ENCODE assay signal across 18 cellular contexts in genomic region chr2:216562689-216563435, GRCh38.
DNase-seq lines count a peak whose midpoint lies in the region; ATAC-seq, FAIRE-seq and TF ChIP-seq lines count a peak whose summit lies in the region.
"Had no signal": no experiment of that assay in that cellular context is flagged by ENCODE, and none has a peak within 500 bp of the region (broad histone marks: within the 10 kb centered on the region; RNA-seq: fewer than 3 reads in every experiment).

No MANE protein-coding gene starts in this region.

- H3K27me3 ChIP-seq in H9 (ENCODE audit: insufficient read depth, low read length) (no peaks in the 10 kb centered on the region), brain microvascular endothelial cell (replicated peaks) (no peaks in the 10 kb centered on the region), foreskin keratinocyte (peaks cover 3% of the 10 kb centered on the region), neural progenitor cell (no peaks in the 10 kb centered on the region), pancreas (no peaks in the 10 kb centered on the region)

- H3K9me3 Mint-ChIP-seq in H9 (peaks cover 2 to 4% of the 10 kb centered on the region in 2 experiments; a peak in 2 of 5 replicates), neural progenitor cell (peaks cover 19% of the 10 kb centered on the region)
- no peaks in the 10 kb centered on the region for H3K9me3 Mint-ChIP-seq in activated T-helper 17 cell treated with anti-CD3 and anti-CD28 coated beads, Interleukin-2, amount 50 U/mL, for 72 hours

- no peak overlapping the region for H3K4ac ChIP-seq in H9 (ENCODE audit: low read depth, low read length)

- intact Hi-C loops in pancreas (cut with DNase I): no loop called here

- DNase-seq in H9 (peak; percentile 50), brain microvascular endothelial cell (no peak), foreskin keratinocyte (peak in 1 of 2 donors; percentile 75), neural progenitor cell (ENCODE audit: low spot score) (no peak), OCI-M1 (lab: John Stamatoyannopoulos, UW) (no peak), pancreas (no peak)
- no peak for DNase-seq in NK-92 treated with Interleukin-12 subunit alpha and Interleukin-12 subunit beta, amount 100 ng/mL, for 24 hours (lab: John Stamatoyannopoulos, UW)
- DNase-seq: DMS79, Kasumi-1, NCI-H1417, NCI-H1930, NCI-H510A had no signal

- no CpG with 5 or more reads among the region's 13 CpGs for WGBS in H9 (ENCODE audit: extremely low coverage, insufficient read length, low lambda C conversion rate)
- WGBS in pancreas, 2 donors: 86 to 87% methylated on average over 13 of the region's 13 CpGs

- no peak overlapping the region for H3K23ac ChIP-seq in H9 (ENCODE audit: insufficient read length, low read depth, low read length)

- H3K4me2 ChIP-seq in H9 (ENCODE audit: insufficient read depth, insufficient read length, low read length) (no peak overlapping the region), neural progenitor cell (peak overlapping the region; percentile 31)
- H3K4me2 ChIP-seq: A549 had no signal

- H3K4me1 Mint-ChIP-seq in H9 (peaks cover 72 to 74% of the 10 kb centered on the region in 2 experiments), neural progenitor cell (peaks cover 41% of the 10 kb centered on the region)
- H3K4me1 Mint-ChIP-seq in activated T-helper 17 cell treated with anti-CD3 and anti-CD28 coated beads, Interleukin-2, amount 50 U/mL, for 72 hours: no peaks in the 10 kb centered on the region
- H3K4me1 Mint-ChIP-seq: CD14-positive monocyte had no signal

- no peak overlapping the region for H4K5ac ChIP-seq in H9 (ENCODE audit: insufficient read length, low read depth, low read length)

- no peak overlapping the region for H4K8ac ChIP-seq in H9 (replicated peaks; ENCODE audit: insufficient read length, low read depth, low read length)

- H3K9me3 ChIP-seq in H9 (ENCODE audit: control insufficient read depth, low read depth, low read length) (no peaks in the 10 kb centered on the region), neural progenitor cell (ENCODE audit: low read depth) (no peaks in the 10 kb centered on the region), pancreas (no peaks in the 10 kb centered on the region)
- H3K9me3 ChIP-seq: A549 had no signal

- H3K18ac ChIP-seq in H9 (ENCODE audit: insufficient read length, low read depth, low read length): no peak overlapping the region

- H3K4me1 ChIP-seq in H9 (ENCODE audit: insufficient read depth, low read length): peaks cover 16% of the 10 kb centered on the region
- no peaks in the 10 kb centered on the region for H3K4me1 ChIP-seq in foreskin keratinocyte
- peaks cover 28% of the 10 kb centered on the region for H3K4me1 ChIP-seq in neural progenitor cell
- H3K4me1 ChIP-seq in pancreas: no peaks in the 10 kb centered on the region
- H3K4me1 ChIP-seq: A549 had no signal

- H2AK5ac ChIP-seq in H9 (ENCODE audit: insufficient read length, low read length): no peak overlapping the region

- no peak overlapping the region for H3T11ph ChIP-seq in H9 (ENCODE audit: low read length)

- peaks cover 6% of the 10 kb centered on the region for H3F3A ChIP-seq in neural progenitor cell (ENCODE audit: low read depth)

- peaks cover 0 to 12% (median 5%) of the 10 kb centered on the region in 3 experiments; a peak in 3 of 7 replicates for H3K36me3 Mint-ChIP-seq in H9 (ENCODE audit: insufficient read depth in 1 of 3, low read depth in 3 of 3)
- peaks cover 10% of the 10 kb centered on the region for H3K36me3 Mint-ChIP-seq in neural progenitor cell
- no peaks in the 10 kb centered on the region for H3K36me3 Mint-ChIP-seq in activated T-helper 17 cell treated with anti-CD3 and anti-CD28 coated beads, Interleukin-2, amount 50 U/mL, for 72 hours (ENCODE audit: low read depth)
- H3K36me3 Mint-ChIP-seq: CD14-positive monocyte had no signal

- H3K27me3 Mint-ChIP-seq in H9 (ENCODE audit: low read depth): no peaks in the 10 kb centered on the region; the same call in 1 of the 2 replicates
- peaks cover 2% of the 10 kb centered on the region for H3K27me3 Mint-ChIP-seq in neural progenitor cell (ENCODE audit: insufficient read depth, low read depth)
- H3K27me3 Mint-ChIP-seq in activated T-helper 17 cell treated with anti-CD3 and anti-CD28 coated beads, Interleukin-2, amount 50 U/mL, for 72 hours: peaks cover 34% of the 10 kb centered on the region

- no peak overlapping the region for H2BK15ac ChIP-seq in H9 (ENCODE audit: low read depth, low read length)

- H4K20me1 ChIP-seq in H9 (ENCODE audit: control insufficient read depth, insufficient read depth, insufficient read length): no peaks in the 10 kb centered on the region
- H4K20me1 ChIP-seq in neural progenitor cell (ENCODE audit: low read depth): no peaks in the 10 kb centered on the region

- no peak overlapping the region for H2AFZ ChIP-seq in H9 (ENCODE audit: low read length)
- peak overlapping the region; percentile 2 for H2AFZ ChIP-seq in neural progenitor cell (replicated peaks)

- H3K4me3 ChIP-seq in brain microvascular endothelial cell (ENCODE audit: low read depth, low read length) (no peak overlapping the region), neural progenitor cell (no peak overlapping the region), pancreas (no peak overlapping the region)
- H3K4me3 ChIP-seq: A549 had no signal

- H2BK120ac ChIP-seq in H9 (ENCODE audit: low read depth, low read length, poor library complexity, severe bottlenecking): no peak overlapping the region

- H3K79me2 ChIP-seq in H9 (ENCODE audit: insufficient read depth, low read length): no peaks in the 10 kb centered on the region
- no peaks in the 10 kb centered on the region for H3K79me2 ChIP-seq in neural progenitor cell (ENCODE audit: low read depth)

- H3K9ac ChIP-seq in H9 (ENCODE audit: extremely low read depth, insufficient read length, low read length) (no peak overlapping the region), neural progenitor cell (no peak overlapping the region)

- no peak overlapping the region for H2BK5ac ChIP-seq in H9 (ENCODE audit: insufficient read length, low read length)

- no peak overlapping the region for H3K27ac ChIP-seq in H9 (ENCODE audit: insufficient read length, low read depth, low read length)
- H3K27ac ChIP-seq in brain microvascular endothelial cell: peak overlapping the region; percentile 49
- H3K27ac ChIP-seq in foreskin keratinocyte: no peak overlapping the region
- no peak overlapping the region for H3K27ac ChIP-seq in neural progenitor cell
- H3K27ac ChIP-seq in pancreas: no peak overlapping the region
- H3K27ac ChIP-seq: A549 had no signal

- TF ChIP-seq CTCF in H9 (conservative IDR thresholded peaks at IDR 0.05) (no peak), brain microvascular endothelial cell (IDR thresholded peaks at IDR 0.05; ENCODE audit: low read depth, low read length, missing control alignments) (no peak), foreskin keratinocyte (conservative IDR thresholded peaks at IDR 0.05) (no peak), neural progenitor cell (IDR thresholded peaks at IDR 0.05) (no peak), pancreas (IDR thresholded peaks at IDR 0.05) (no peak)

- no peaks in the 10 kb centered on the region for H3K23me2 ChIP-seq in H9 (ENCODE audit: insufficient read length, low read depth, low read length, poor library complexity, severe bottlenecking)

- H4K91ac ChIP-seq in H9 (ENCODE audit: insufficient read length, low read depth, low read length): no peak overlapping the region

- ATAC-seq in foreskin keratinocyte (peak; percentile 69), pancreas (no peak)
- ATAC-seq in activated T-helper 17 cell treated with anti-CD3 and anti-CD28 coated beads, Interleukin-2, amount 50 U/mL, for 72 hours (replicated peaks): no peak
- ATAC-seq: A549 had no signal

- in situ Hi-C loops in brain microvascular endothelial cell (cut with HindIII; ENCODE audit: low pct_ligation_motif_present, low sequenced_read_pairs): no loop called here

- H3K36me3 ChIP-seq in brain microvascular endothelial cell (replicated peaks) (no peaks in the 10 kb centered on the region), neural progenitor cell (no peaks in the 10 kb centered on the region), pancreas (no peaks in the 10 kb centered on the region)

- H3K27ac Mint-ChIP-seq in H9: peak overlapping the region in 2 of 3 experiments; percentile 25 to 31; a peak in 2 of 7 replicates
- H3K27ac Mint-ChIP-seq in neural progenitor cell: peak overlapping the region; percentile 43
- no peak overlapping the region for H3K27ac Mint-ChIP-seq in activated T-helper 17 cell treated with anti-CD3 and anti-CD28 coated beads, Interleukin-2, amount 50 U/mL, for 72 hours

- H3K4me3 Mint-ChIP-seq in H9: peak overlapping the region in 1 of 2 experiments; percentile 8; a peak in 2 of 5 replicates
- H3K4me3 Mint-ChIP-seq in neural progenitor cell: no peak overlapping the region
- H3K4me3 Mint-ChIP-seq in activated T-helper 17 cell treated with anti-CD3 and anti-CD28 coated beads, Interleukin-2, amount 50 U/mL, for 72 hours: no peak overlapping the region
- H3K4me3 Mint-ChIP-seq: CD14-positive monocyte had no signal

- H2BK20ac ChIP-seq in H9 (ENCODE audit: low read depth, low read length, poor library complexity, severe bottlenecking): no peak overlapping the region

- no peaks in the 10 kb centered on the region for H3K79me1 ChIP-seq in H9 (ENCODE audit: insufficient read depth, low read depth, low read length, poor library complexity, severe bottlenecking)

- H2BK12ac ChIP-seq in H9 (ENCODE audit: insufficient read length, low read depth, low read length): no peak overlapping the region

- H3K14ac ChIP-seq in H9 (ENCODE audit: insufficient read depth, low read length): no peak overlapping the region

- no peak overlapping the region for H3K56ac ChIP-seq in H9 (ENCODE audit: insufficient read length, low read depth, low read length)

- FAIRE-seq in pancreas (lab: Jason Lieb, UNC): no peak
- FAIRE-seq: A549, G401.6, GM12891, GM19239 had no signal
